In genomic region chr3:129000742-129001100, GRCh38 we compare ENCODE assay signal across 8 cellular contexts. TPM values are rescaled to one million over a fixed set of nuclear protein-coding genes. Genes with fewer than 3 reads are reported as not detected.
DNase-seq lines count a peak whose midpoint lies in the region; ATAC-seq and TF ChIP-seq lines count a peak whose summit lies in the region.
"Had no signal": no experiment of that assay in that cellular context is flagged by ENCODE, and none has a peak within 500 bp of the region (broad histone marks: within the 10 kb centered on the region; RNA-seq: fewer than 3 reads in every experiment).

No MANE protein-coding gene starts in this region.

- H3K4me3 ChIP-seq in SJCRH30, result peak overlapping the region; percentile 50
- peak overlapping the region; percentile 51 to 63 for H3K4me3 ChIP-seq in duodenal mucosa (ENCODE audit: low read depth in 1 of 2, low read length in 2 of 2)
- peak overlapping the region; percentile 53 to 71 (median 64) for H3K4me3 ChIP-seq in stomach
- H3K4me3 ChIP-seq: K562 had no signal

- 14 to 42% (median 23%) methylated on average over 15 of the region's 15 CpGs for WGBS in stomach, 5 donors

- no peaks in the 10 kb centered on the region for H3K36me3 Mint-ChIP-seq in memory B cell

- DNase-seq in SJCRH30 (no peak), memory B cell (ENCODE audit: low spot score in 2 of 2) (no peak), stomach (no peak), middle frontal gyrus (ENCODE audit: extremely low spot score, low spot score) (no peak), posterior cingulate gyrus (no peak)

- no peak overlapping the region for H3K27ac Mint-ChIP-seq in memory B cell

- intact Hi-C loops in stomach (cut with DNase I; ENCODE audit: low total_unique reads) (no loop called here), posterior cingulate gyrus (cut with DNase I) (no loop called here)

- no peaks in the 10 kb centered on the region for H3K9me3 Mint-ChIP-seq in memory B cell

- TF ChIP-seq POLR2A in stomach (IDR thresholded peaks at IDR 0.05), result no peak

- peak overlapping the region; percentile 41 for H3K4me3 Mint-ChIP-seq in memory B cell

- H3K36me3 ChIP-seq in SJCRH30 (no peaks in the 10 kb centered on the region), duodenal mucosa (ENCODE audit: control insufficient read depth in 1 of 2, insufficient read depth in 2 of 2, low read length in 2 of 2) (no peaks in the 10 kb centered on the region), stomach (no peaks in the 10 kb centered on the region)

- H3K9ac ChIP-seq in duodenal mucosa (ENCODE audit: low read depth in 1 of 2, low read length in 2 of 2), result no peak overlapping the region

- H3K27me3 ChIP-seq in SJCRH30 (no peaks in the 10 kb centered on the region), duodenal mucosa (ENCODE audit: control insufficient read depth in 1 of 2, insufficient read depth in 2 of 2, low read length in 2 of 2) (peaks cover 36 to 40% of the 10 kb centered on the region in 2 donors), stomach (peaks cover 7 to 44% (median 34%) of the 10 kb centered on the region in 3 donors)

- TF ChIP-seq EP300 in stomach (IDR thresholded peaks at IDR 0.05), result no peak

- H3K4me1 Mint-ChIP-seq in memory B cell, result peaks cover 23% of the 10 kb centered on the region

- H3K27me3 Mint-ChIP-seq in memory B cell, result peaks cover 38% of the 10 kb centered on the region

- H3K9me3 ChIP-seq in SJCRH30 (replicated peaks) (peaks cover 7% of the 10 kb centered on the region; the same call in 1 of the 2 replicates), duodenal mucosa (ENCODE audit: control insufficient read depth in 1 of 2, low read length in 2 of 2) (no peaks in the 10 kb centered on the region), stomach (no peaks in the 10 kb centered on the region)

- no peak for TF ChIP-seq CTCF in stomach (IDR thresholded peaks at IDR 0.05)

- no peak overlapping the region for H3K27ac ChIP-seq in SJCRH30
- no peak overlapping the region for H3K27ac ChIP-seq in duodenal mucosa (ENCODE audit: low read depth, low read length)
- peak overlapping the region; percentile 67 to 91 (median 84) for H3K27ac ChIP-seq in stomach

- no peaks in the 10 kb centered on the region for H3K4me1 ChIP-seq in SJCRH30
- H3K4me1 ChIP-seq in duodenal mucosa (ENCODE audit: control insufficient read depth in 1 of 2, insufficient read depth in 2 of 2, low read length in 2 of 2), result peaks cover 21 to 23% of the 10 kb centered on the region in 2 donors
- peaks cover 34 to 59% (median 54%) of the 10 kb centered on the region in 4 donors for H3K4me1 ChIP-seq in stomach

- ATAC-seq in memory B cell (ENCODE audit: low read depth) (no peak), HG02885 (IDR thresholded peaks at IDR 0.05; ENCODE audit: poor library complexity, unreplicated experiment) (no peak)

RNA-seq across cellular contexts. Expression of gene EFCC1, which starts 0.4 kb away (rescaled TPM):
- total RNA-seq in SJCRH30 (2014; rRNA removed; shearing (Covaris generic)), result 0.05 and 0.08 TPM in 2 replicates
- 10 to 100 TPM in 3 of 5 donors, 1 to 10 TPM in 2; 1.0 to 13.9 (median 10.3) TPM for total RNA-seq in stomach
- 10 to 100 TPM in 1 of 3 donors, 1 to 10 TPM in 2; 3.4 to 10.7 (median 8.2) TPM for polyA plus RNA-seq in stomach
- total RNA-seq: K562 had no signal
- polyA plus RNA-seq: K562 had no signal

RNA-seq across cellular contexts. Expression of gene CFAP92, which starts 6.8 kb away (rescaled TPM):
- 0.12 TPM in 1 of 2 replicates, not detected in the other for total RNA-seq in SJCRH30 (2014; rRNA removed; shearing (Covaris generic))
- total RNA-seq in stomach, result 10 to 100 TPM in 1 of 5 donors, 1 to 10 TPM in 3, under 1 TPM in 1; 0.87 to 13.4 (median 5.2) TPM
- 1 to 10 TPM in 1 of 3 donors, under 1 TPM in 2; 0.50 to 2.7 (median 0.70) TPM for polyA plus RNA-seq in stomach

RNA-seq across cellular contexts. Expression of gene GP9, which starts 59.9 kb away (rescaled TPM):
- total RNA-seq in SJCRH30 (2014; rRNA removed; shearing (Covaris generic)), result not detected in 2 replicates
- not detected for total RNA-seq in stomach
- not detected for polyA plus RNA-seq in stomach
- total RNA-seq: K562 had no signal
- polyA plus RNA-seq: K562 had no signal

Comparison
In these comparisons a context has a peak if more than half of its experiments do, and no peak if none do; other contexts are left out.
1. H3K27ac ChIP-seq: peak in stomach (5 of 5); none in SJCRH30 (single experiment) and duodenal mucosa (single experiment).
2. Peak in every context shown above with its lines, with median percentiles within 50 percentile points of each other: H3K4me3 ChIP-seq.